In the genomic region with DNA sequence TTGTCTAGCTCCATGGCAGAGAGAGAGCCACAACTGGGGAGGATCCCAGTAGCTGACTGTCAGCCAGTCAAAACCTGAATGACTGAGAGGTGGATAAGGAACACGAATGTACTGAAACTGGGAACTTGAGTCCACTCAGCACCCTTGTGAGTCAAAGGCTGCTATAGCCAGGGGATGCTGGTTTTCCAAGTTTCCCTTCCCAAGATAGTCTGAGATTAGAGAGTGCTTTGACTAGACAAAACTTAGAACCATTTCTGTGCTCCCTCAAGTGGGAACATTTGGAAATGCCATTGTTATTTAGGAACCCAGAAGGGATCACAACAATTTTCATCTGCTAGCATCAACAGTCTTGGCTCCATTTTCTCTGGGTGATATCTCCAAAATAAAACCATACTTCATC, we compare ENCODE assay signal across 1 cellular context.
TF ChIP-seq lines count a peak whose summit lies in the region.

No MANE protein-coding gene starts in this region.

TF ChIP-seq in H1, 55 proteins besides CTCF, POLR2A, EP300 and RAD21:
- TF ChIP-seq ZNF274 (IDR thresholded peaks at IDR 0.05; ENCODE audit: borderline replicate concordance, extremely low read depth, low read length) = no peak
- no peak for TF ChIP-seq KDM5A (IDR thresholded peaks at IDR 0.05; ENCODE audit: low read length)
- no peak for TF ChIP-seq EGR1 (IDR thresholded peaks at IDR 0.05; ENCODE audit: borderline replicate concordance, low read depth, low read length)
- TF ChIP-seq TCF12 (IDR thresholded peaks at IDR 0.05; ENCODE audit: low read depth, low read length) = no peak
- TF ChIP-seq RBBP5 (IDR thresholded peaks at IDR 0.05; ENCODE audit: borderline replicate concordance, low read depth, low read length) = no peak
